8 cellular contexts compared by ENCODE assay signal in the genomic region with DNA sequence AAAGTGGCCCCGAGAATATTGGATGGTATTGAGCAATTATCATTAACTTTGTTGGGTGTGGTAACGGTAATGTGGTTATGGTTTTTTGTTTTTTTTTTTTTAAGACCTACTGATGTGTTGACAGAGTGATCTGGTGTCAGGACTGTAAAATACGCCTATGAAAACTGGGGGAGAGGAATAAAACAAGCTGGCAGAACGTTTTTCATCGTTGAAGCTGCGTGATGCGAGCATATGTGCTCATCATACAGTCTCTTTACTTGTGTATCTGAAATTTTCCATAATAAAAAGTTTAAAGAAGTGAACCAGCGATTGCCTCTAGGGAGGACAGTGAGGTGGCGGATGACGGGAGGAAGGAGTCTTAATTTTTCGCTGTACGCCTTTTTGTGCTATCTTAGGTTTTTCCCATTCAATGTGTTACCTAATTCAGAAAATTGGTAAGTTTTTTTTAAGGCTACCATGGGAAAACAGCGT. TPM values are rescaled to one million over a fixed set of nuclear protein-coding genes. Genes with fewer than 3 reads are reported as not detected.
DNase-seq lines count a peak whose midpoint lies in the region; ATAC-seq and TF ChIP-seq lines count a peak whose summit lies in the region.

No MANE protein-coding gene starts in this region.

- H3K4me3 ChIP-seq in SU-DHL-6 (ENCODE audit: insufficient read depth, low read length, poor library complexity, severe bottlenecking) (peak overlapping the region; percentile 99), fibroblast of villous mesenchyme (ENCODE audit: low read depth, low read length) (peak overlapping the region; percentile 96), gastrocnemius medialis (peak overlapping the region; percentile 78 to 96 (median 87))

- peaks cover 51 to 55% of the 10 kb centered on the region in 2 donors for H3K4me1 ChIP-seq in gastrocnemius medialis

- H3K79me2 ChIP-seq in SU-DHL-6 (ENCODE audit: insufficient read depth, low read length): peaks cover 77% of the 10 kb centered on the region

- peaks cover 37% of the 10 kb centered on the region for H3K36me3 Mint-ChIP-seq in activated T-cell treated with anti-CD3 and anti-CD28 coated beads, Interleukin-2, amount 50 U/mL, for 24 hours (ENCODE audit: low read depth)

- in situ Hi-C loops in gastrocnemius medialis (cut with MboI; ENCODE audit: low sequenced_read_pairs in 4 of 4): loop anchor here in 1 of 4 donors (10.0 kb wide), 1 partner anchor 152 kb away; no protein-coding TSS in a partner anchor

- no peak for TF ChIP-seq POLR2A in gastrocnemius medialis (IDR thresholded peaks at IDR 0.05)

- no peaks in the 10 kb centered on the region for H3K9me2 ChIP-seq in SU-DHL-6 (replicated peaks; ENCODE audit: insufficient read depth, low read length)

- TF ChIP-seq CTCF in SU-DHL-6 (IDR thresholded peaks at IDR 0.05; ENCODE audit: insufficient read depth, low read length, poor library complexity, severe bottlenecking) (no peak), fibroblast of villous mesenchyme (IDR thresholded peaks at IDR 0.05; ENCODE audit: insufficient read depth, low read depth, low read length) (no peak), gastrocnemius medialis (IDR thresholded peaks at IDR 0.05 in 4 of 5, conservative IDR thresholded peaks at IDR 0.05 in 1 of 5) (no peak)

- peak overlapping the region; percentile 12 for H2AFZ ChIP-seq in SU-DHL-6 (ENCODE audit: low read depth, low read length, severe bottlenecking)

- peaks cover 21% of the 10 kb centered on the region; the same call in 1 of the 2 replicates for H3F3A ChIP-seq in SU-DHL-6 (ENCODE audit: insufficient read depth)

- H3K9me3 Mint-ChIP-seq in activated T-cell treated with anti-CD3 and anti-CD28 coated beads, Interleukin-2, amount 50 U/mL, for 24 hours: no peaks in the 10 kb centered on the region

- peaks cover 59% of the 10 kb centered on the region for H3K4me1 Mint-ChIP-seq in activated T-cell treated with anti-CD3 and anti-CD28 coated beads, Interleukin-2, amount 50 U/mL, for 24 hours (ENCODE audit: low read depth)

- intact Hi-C loops in gastrocnemius medialis (cut with DNase I; ENCODE audit: low total_unique reads): loop anchor here (1.0 to 5.0 kb wide), 2 partner anchors 63 to 155 kb away; no protein-coding TSS in a partner anchor

- peak overlapping the region; percentile 93 for H3K27ac Mint-ChIP-seq in activated T-cell treated with anti-CD3 and anti-CD28 coated beads, Interleukin-2, amount 50 U/mL, for 24 hours

- H3K36me3 ChIP-seq in SU-DHL-6 (ENCODE audit: low read length): peaks cover 20% of the 10 kb centered on the region; the same call in 1 of the 2 replicates
- H3K36me3 ChIP-seq in gastrocnemius medialis: peaks cover 0 to 7% of the 10 kb centered on the region in 2 donors

- H3K9ac ChIP-seq in SU-DHL-6 (ENCODE audit: low read length): peak overlapping the region; percentile 96

- H4K20me1 ChIP-seq in SU-DHL-6 (ENCODE audit: low read depth, low read length): peaks cover 23% of the 10 kb centered on the region

- no peaks in the 10 kb centered on the region for H3K9me3 ChIP-seq in SU-DHL-6 (ENCODE audit: insufficient read depth, low read length)
- no peaks in the 10 kb centered on the region for H3K9me3 ChIP-seq in gastrocnemius medialis

- no peak for DNase-seq in activated T-cell treated with anti-CD3 and anti-CD28 coated beads, Interleukin-2, amount 50 U/mL, for 24 hours
- DNase-seq in activated T-cell treated with anti-CD3 and anti-CD28 coated beads, Interleukin-2, amount 50 U/mL, for 48 hours: no peak
- DNase-seq in fibroblast of villous mesenchyme (ENCODE audit: low read depth) (peak; percentile 18), gastrocnemius medialis (no peak), HuH-7.5 (ENCODE audit: low spot score) (no peak), D341Med (ENCODE audit: low spot score) (no peak)

- H3K4me3 Mint-ChIP-seq in activated T-cell treated with anti-CD3 and anti-CD28 coated beads, Interleukin-2, amount 50 U/mL, for 24 hours: peak overlapping the region; percentile 89

- H3K27me3 Mint-ChIP-seq in activated T-cell treated with anti-CD3 and anti-CD28 coated beads, Interleukin-2, amount 50 U/mL, for 24 hours: no peaks in the 10 kb centered on the region

- H3K27ac ChIP-seq in SU-DHL-6 (ENCODE audit: low read depth, low read length) (peak overlapping the region; percentile 73), gastrocnemius medialis (peak overlapping the region; percentile 94 to 98 (median 94))

- H3K4me2 ChIP-seq in SU-DHL-6 (ENCODE audit: low read depth, low read length, poor library complexity, severe bottlenecking): peak overlapping the region; percentile 94

- ATAC-seq in gastrocnemius medialis (no peak), HG03159 (IDR thresholded peaks at IDR 0.05; ENCODE audit: unreplicated experiment) (no peak)

- no peaks in the 10 kb centered on the region for H3K27me3 ChIP-seq in SU-DHL-6 (ENCODE audit: low read length)
- H3K27me3 ChIP-seq in gastrocnemius medialis: no peaks in the 10 kb centered on the region

RNA-seq across cellular contexts. Expression of gene WAPL, which starts 0.8 kb away (rescaled TPM):
- total RNA-seq in fibroblast of villous mesenchyme: 45.1 and 64.8 TPM in 2 replicates
- 10 to 100 TPM; 36.9 to 43.4 (median 39.6) TPM for total RNA-seq in gastrocnemius medialis
